ENCODE assay signal across 8 cellular contexts in the genomic region with DNA sequence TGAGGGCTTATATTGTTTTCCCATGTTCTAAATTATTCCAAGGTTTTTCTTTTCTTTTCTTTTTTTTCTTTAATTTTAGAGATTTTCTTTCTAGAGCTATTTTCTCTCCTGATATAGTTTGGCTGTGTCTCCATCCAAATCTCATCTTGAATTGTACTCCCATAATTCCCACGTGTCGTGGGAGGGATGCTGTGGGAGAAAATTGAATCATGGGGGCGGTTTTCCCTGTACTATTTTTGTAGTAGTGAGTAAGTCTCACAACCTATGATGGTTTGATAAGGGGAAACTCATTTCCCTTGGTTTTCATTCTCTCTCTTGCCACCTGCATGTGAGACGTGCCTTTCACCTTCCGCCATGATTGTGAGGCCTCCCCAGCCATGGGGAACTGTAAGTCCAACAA.
"Had no signal": no experiment of that assay in that cellular context is flagged by ENCODE, and none has a peak within 500 bp of the region (broad histone marks: within the 10 kb centered on the region; RNA-seq: fewer than 3 reads in every experiment).

No MANE protein-coding gene starts in this region.

- ATAC-seq: GM23338, HCT116, HepG2 had no signal

- H3K4me3 ChIP-seq: GM23338, HAP-1 had no signal

- H3K27ac Mint-ChIP-seq: GM23338, HFFc6, IgD-negative memory B cell had no signal

- H3K27me3 Mint-ChIP-seq: IgD-negative memory B cell had no signal

- H3K4me3 Mint-ChIP-seq: GM23338, HFFc6, IgD-negative memory B cell had no signal

- H3K36me3 Mint-ChIP-seq: IgD-negative memory B cell had no signal

- DNase-seq: HFFc6, KBM-7 had no signal

- H2AFZ ChIP-seq: GM23338 had no signal

- H3K9me3 ChIP-seq: HAP-1 had no signal

- H3K36me3 ChIP-seq: HAP-1 had no signal

- H3K27ac ChIP-seq: HL-60 had no signal

- H3K4me1 Mint-ChIP-seq: IgD-negative memory B cell had no signal

- H3K4me2 ChIP-seq: GM23338 had no signal
